8 cellular contexts compared by ENCODE assay signal in genomic region chr2:190627881-190628412, GRCh38. TPM values are rescaled to one million over a fixed set of nuclear protein-coding genes. Genes with fewer than 3 reads are reported as not detected.
DNase-seq lines count a peak whose midpoint lies in the region; ATAC-seq and TF ChIP-seq lines count a peak whose summit lies in the region.

No MANE protein-coding gene starts in this region.

- H3K4me3 ChIP-seq in fibroblast of villous mesenchyme (ENCODE audit: low read depth, low read length), result peak overlapping the region; percentile 50

- H3K4me3 Mint-ChIP-seq in IgD-negative memory B cell (peak overlapping the region; percentile 27 to 91 (median 82)), osteocyte (ENCODE audit: unreplicated experiment) (peak overlapping the region; percentile 68)
- H3K4me3 Mint-ChIP-seq in activated CD8-positive, alpha-beta memory T cell treated with anti-CD3 and anti-CD28 coated beads, Interleukin-2, amount 10 ng/mL, durations not matched to agents 7 days and 5 days, result peak overlapping the region; percentile 78

- TF ChIP-seq CTCF in fibroblast of villous mesenchyme (IDR thresholded peaks at IDR 0.05; ENCODE audit: insufficient read depth, low read depth, low read length), result no peak
- TF ChIP-seq CTCF in osteocyte (IDR thresholded peaks at IDR 0.05), result no peak

- H3K9me3 Mint-ChIP-seq in IgD-negative memory B cell (peaks cover 3 to 5% (median 5%) of the 10 kb centered on the region in 3 donors), osteocyte (ENCODE audit: unreplicated experiment) (peaks cover 9% of the 10 kb centered on the region)
- H3K9me3 Mint-ChIP-seq in activated CD8-positive, alpha-beta memory T cell treated with anti-CD3 and anti-CD28 coated beads, Interleukin-2, amount 10 ng/mL, durations not matched to agents 7 days and 5 days (ENCODE audit: low read depth), result peaks cover 3% of the 10 kb centered on the region

- CTCF ChIA-PET in activated CD8-positive, alpha-beta memory T cell treated with anti-CD3 and anti-CD28 coated beads, Interleukin-2, amount 10 ng/mL, durations not matched to agents 7 days and 5 days (lab: Charles Lee), result no interaction called here

- DNase-seq in DMS153 (lab: John Stamatoyannopoulos, UW), result peak; percentile 15
- DNase-seq in activated CD8-positive, alpha-beta memory T cell treated with anti-CD3 and anti-CD28 coated beads, Interleukin-2, amount 10 ng/mL, durations not matched to agents 7 days and 5 days, result no peak
- no peak for DNase-seq in fibroblast of villous mesenchyme (ENCODE audit: low read depth)
- DNase-seq in osteocyte (ENCODE audit: extremely low spot score, unreplicated experiment), result no peak

- H3K4me1 Mint-ChIP-seq in IgD-negative memory B cell (peaks cover 0 to 8% (median 5%) of the 10 kb centered on the region in 3 donors), osteocyte (ENCODE audit: unreplicated experiment) (peaks cover 24% of the 10 kb centered on the region)
- H3K4me1 Mint-ChIP-seq in activated CD8-positive, alpha-beta memory T cell treated with anti-CD3 and anti-CD28 coated beads, Interleukin-2, amount 10 ng/mL, durations not matched to agents 7 days and 5 days, result peaks cover 11% of the 10 kb centered on the region

- peak overlapping the region in 1 of 3 donors; percentile 59 for H3K27ac Mint-ChIP-seq in IgD-negative memory B cell
- peak overlapping the region; percentile 37 for H3K27ac Mint-ChIP-seq in activated CD8-positive, alpha-beta memory T cell treated with anti-CD3 and anti-CD28 coated beads, Interleukin-2, amount 10 ng/mL, durations not matched to agents 7 days and 5 days
- H3K27ac Mint-ChIP-seq in osteocyte (ENCODE audit: unreplicated experiment), result peak overlapping the region; percentile 77

- ATAC-seq in GM21367 (IDR thresholded peaks at IDR 0.05; ENCODE audit: unreplicated experiment) (peak; percentile 80), GM18519 (IDR thresholded peaks at IDR 0.05; ENCODE audit: low FRiP score, unreplicated experiment) (no peak), GM18870 (IDR thresholded peaks at IDR 0.05; ENCODE audit: unreplicated experiment) (no peak)
- ATAC-seq in activated CD8-positive, alpha-beta memory T cell treated with anti-CD3 and anti-CD28 coated beads, Interleukin-2, amount 10 ng/mL, durations not matched to agents 7 days and 5 days, result peak; percentile 84

- H3K27me3 Mint-ChIP-seq in IgD-negative memory B cell (peaks cover 5% of the 10 kb centered on the region), osteocyte (ENCODE audit: unreplicated experiment) (no peaks in the 10 kb centered on the region)
- H3K27me3 Mint-ChIP-seq in activated CD8-positive, alpha-beta memory T cell treated with anti-CD3 and anti-CD28 coated beads, Interleukin-2, amount 10 ng/mL, durations not matched to agents 7 days and 5 days, result no peaks in the 10 kb centered on the region

- H3K36me3 Mint-ChIP-seq in IgD-negative memory B cell (no peaks in the 10 kb centered on the region), osteocyte (ENCODE audit: unreplicated experiment) (peaks cover 3% of the 10 kb centered on the region)
- peaks cover 3% of the 10 kb centered on the region for H3K36me3 Mint-ChIP-seq in activated CD8-positive, alpha-beta memory T cell treated with anti-CD3 and anti-CD28 coated beads, Interleukin-2, amount 10 ng/mL, durations not matched to agents 7 days and 5 days

RNA-seq across cellular contexts. Expression of gene NAB1, which starts 20.9 kb away (rescaled TPM):
- 3.5 TPM for polyA plus RNA-seq in IgD-negative memory B cell
- total RNA-seq in activated CD8-positive, alpha-beta memory T cell treated with anti-CD3 and anti-CD28 coated beads, Interleukin-2, amount 10 ng/mL, durations not matched to agents 7 days and 5 days, result 10 to 100 TPM; 36.8 to 38.4 TPM
- total RNA-seq in fibroblast of villous mesenchyme (32.2 and 54.8 TPM in 2 replicates), osteocyte (53.6 and 63.3 TPM in 2 replicates)

Comparison
In these comparisons a context has a peak if more than half of its experiments do, and no peak if none do; other contexts are left out.
1. ATAC-seq: peak in GM21367 (single experiment) and activated CD8-positive, alpha-beta memory T cell treated with anti-CD3 and anti-CD28 coated beads, Interleukin-2, amount 10 ng/mL, durations not matched to agents 7 days and 5 days (single experiment); none in GM18519 (single experiment) and GM18870 (single experiment).
2. Peak in every context shown above with its lines, with median percentiles within 50 percentile points of each other: H3K4me3 Mint-ChIP-seq.